14 cellular contexts compared by ENCODE assay signal in the genomic region with DNA sequence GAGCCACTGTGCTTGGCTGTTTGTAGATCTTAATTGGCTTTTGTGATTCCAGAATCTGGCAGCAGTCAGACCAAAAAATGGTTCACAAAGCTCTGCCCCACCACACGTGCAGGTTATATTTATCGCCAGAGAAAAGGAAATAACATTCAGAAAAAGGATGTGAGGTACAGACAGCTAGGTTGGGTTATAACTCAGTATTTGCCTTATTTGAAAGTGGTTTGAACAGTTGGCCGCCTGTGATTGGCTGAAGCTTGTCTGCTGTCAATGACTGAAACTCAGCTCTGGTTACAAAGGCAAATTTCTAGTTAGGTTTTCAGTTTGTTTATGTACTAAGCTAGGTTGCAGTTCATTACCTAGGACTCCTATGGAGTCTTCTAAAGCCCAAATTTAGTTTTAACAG. TPM values are rescaled to one million over a fixed set of nuclear protein-coding genes. Genes with fewer than 3 reads are reported as not detected.
DNase-seq lines count a peak whose midpoint lies in the region; ATAC-seq and TF ChIP-seq lines count a peak whose summit lies in the region.
"Had no signal": no experiment of that assay in that cellular context is flagged by ENCODE, and none has a peak within 500 bp of the region (broad histone marks: within the 10 kb centered on the region; RNA-seq: fewer than 3 reads in every experiment).

No MANE protein-coding gene starts in this region.

- ATAC-seq in GM19023 (IDR thresholded peaks at IDR 0.05; ENCODE audit: unreplicated experiment), result peak; percentile 45
- peak; percentile 69 for ATAC-seq in HG02973 (IDR thresholded peaks at IDR 0.05; ENCODE audit: unreplicated experiment)
- no peak for ATAC-seq in GM18498 (IDR thresholded peaks at IDR 0.05; ENCODE audit: unreplicated experiment)
- ATAC-seq: activated CD8-positive, alpha-beta memory T cell treated with anti-CD3 and anti-CD28 coated beads, Interleukin-2, amount 10 ng/mL, durations not matched to agents 7 days and 5 days had no signal

- no peaks in the 10 kb centered on the region for H3K36me3 Mint-ChIP-seq in HFFc6 (ENCODE audit: low read depth)

- peaks cover 4% of the 10 kb centered on the region for H3K27me3 Mint-ChIP-seq in HFFc6 (ENCODE audit: insufficient read depth)
- H3K27me3 Mint-ChIP-seq: activated CD8-positive, alpha-beta memory T cell treated with anti-CD3 and anti-CD28 coated beads, Interleukin-2, amount 10 ng/mL, durations not matched to agents 7 days and 5 days had no signal

- H3K4me2 ChIP-seq in DOHH2 (ENCODE audit: low read length) (peak overlapping the region; percentile 42), OCI-LY3 (ENCODE audit: low read length) (peak overlapping the region; percentile 14; the same call in 1 of the 2 replicates)

- H3F3A ChIP-seq in DOHH2 (ENCODE audit: control insufficient read depth, insufficient read depth), result no peaks in the 10 kb centered on the region

- H2AFZ ChIP-seq in OCI-LY3 (ENCODE audit: low read depth, low read length), result no peak overlapping the region

- TF ChIP-seq CTCF in DOHH2 (IDR thresholded peaks at IDR 0.05; ENCODE audit: low read depth, low read length, poor library complexity, severe bottlenecking) (no peak), OCI-LY3 (IDR thresholded peaks at IDR 0.05; ENCODE audit: low read depth, low read length) (no peak), HFFc6 (IDR thresholded peaks at IDR 0.05) (no peak)

- H3K27me3 ChIP-seq in DOHH2 (ENCODE audit: control insufficient read depth, low read length) (no peaks in the 10 kb centered on the region), OCI-LY3 (ENCODE audit: low read depth, low read length) (no peaks in the 10 kb centered on the region)
- H3K27me3 ChIP-seq: adrenal gland, esophagus squamous epithelium had no signal

- no peak for DNase-seq in HFFc6
- DNase-seq in kidney glomerular epithelial cell (lab: John Stamatoyannopoulos, UW), result no peak
- no peak for DNase-seq in NCI-H524 treated with DMSO at 0.1 percent for 48 hours (lab: John Stamatoyannopoulos, UW)
- DNase-seq: activated CD8-positive, alpha-beta memory T cell treated with anti-CD3 and anti-CD28 coated beads, Interleukin-2, amount 10 ng/mL, durations not matched to agents 7 days and 5 days; adrenal gland; esophagus squamous epithelium; NCI-H2227 treated with DMSO at 0.1 percent for 48 hours; stimulated activated CD4-positive, alpha-beta T cell treated with anti-CD3 and anti-CD28 coated beads, Interleukin-2, amount 100 ng/mL, for 24 hours; stimulated activated naive CD4-positive, alpha-beta T cell had no signal

- no peak overlapping the region for H3K9ac ChIP-seq in OCI-LY3 (ENCODE audit: low read length)

- H3K79me2 ChIP-seq in DOHH2 (ENCODE audit: control insufficient read depth, low read length) (no peaks in the 10 kb centered on the region), OCI-LY3 (ENCODE audit: low read length) (no peaks in the 10 kb centered on the region)

- peak overlapping the region; percentile 22; the same call in 1 of the 2 replicates for H3K4me3 ChIP-seq in DOHH2 (ENCODE audit: low read length)
- no peak overlapping the region for H3K4me3 ChIP-seq in OCI-LY3 (ENCODE audit: low read length)
- H3K4me3 ChIP-seq: adrenal gland, esophagus squamous epithelium had no signal

- no peaks in the 10 kb centered on the region for H3K9me3 ChIP-seq in DOHH2 (ENCODE audit: control insufficient read depth, insufficient read depth, low read length)
- no peaks in the 10 kb centered on the region for H3K9me3 ChIP-seq in OCI-LY3 (ENCODE audit: insufficient read depth, low read length)
- H3K9me3 ChIP-seq: adrenal gland, esophagus squamous epithelium had no signal

- H3K27ac ChIP-seq in DOHH2 (ENCODE audit: low read depth, low read length), result peak overlapping the region; percentile 34
- no peak overlapping the region for H3K27ac ChIP-seq in OCI-LY3 (ENCODE audit: low read length)
- H3K27ac ChIP-seq: adrenal gland, esophagus squamous epithelium had no signal

- H3K27ac Mint-ChIP-seq in HFFc6, result no peak overlapping the region
- H3K27ac Mint-ChIP-seq: activated CD8-positive, alpha-beta memory T cell treated with anti-CD3 and anti-CD28 coated beads, Interleukin-2, amount 10 ng/mL, durations not matched to agents 7 days and 5 days had no signal

- no peaks in the 10 kb centered on the region for H4K20me1 ChIP-seq in DOHH2 (ENCODE audit: control insufficient read depth, insufficient read depth, low read depth, low read length)
- no peaks in the 10 kb centered on the region for H4K20me1 ChIP-seq in OCI-LY3 (ENCODE audit: insufficient read depth, low read length)

- H3K36me3 ChIP-seq in DOHH2 (ENCODE audit: control insufficient read depth, low read length) (no peaks in the 10 kb centered on the region), OCI-LY3 (replicated peaks; ENCODE audit: low read depth, low read length) (no peaks in the 10 kb centered on the region)
- H3K36me3 ChIP-seq: adrenal gland, esophagus squamous epithelium had no signal

- H3K9me3 Mint-ChIP-seq in HFFc6, result no peaks in the 10 kb centered on the region

- H3K4me3 Mint-ChIP-seq in HFFc6, result no peak overlapping the region
- H3K4me3 Mint-ChIP-seq: activated CD8-positive, alpha-beta memory T cell treated with anti-CD3 and anti-CD28 coated beads, Interleukin-2, amount 10 ng/mL, durations not matched to agents 7 days and 5 days had no signal

- no peaks in the 10 kb centered on the region for H3K9me2 ChIP-seq in DOHH2 (replicated peaks; ENCODE audit: control insufficient read depth, low read length)

- H3K4me1 ChIP-seq in DOHH2 (ENCODE audit: control insufficient read depth, low read length) (peaks cover 13% of the 10 kb centered on the region), OCI-LY3 (ENCODE audit: low read length) (peaks cover 17% of the 10 kb centered on the region)
- H3K4me1 ChIP-seq: adrenal gland, esophagus squamous epithelium had no signal

- no peaks in the 10 kb centered on the region for H3K4me1 Mint-ChIP-seq in HFFc6 (ENCODE audit: low read depth)

RNA-seq across cellular contexts. Expression of a gene that starts 9.6 kb away (rescaled TPM):
- 1 to 10 TPM; 1.4 to 3.7 (median 2.3) TPM for total RNA-seq in HFFc6 (2021; fragmentation: NEBNext Ultra II Directional; extraction: Animal tissue kit (Norgen Biotek cat#: 25700))

RNA-seq across cellular contexts. Expression of a gene that starts 15.8 kb away (rescaled TPM):
- 1 to 10 TPM in 2 of 6 experiments, under 1 TPM in 4; 0.73 to 1.4 (median 0.86) TPM for total RNA-seq in HFFc6 (2021; fragmentation: NEBNext Ultra II Directional; extraction: Animal tissue kit (Norgen Biotek cat#: 25700))
- total RNA-seq: activated CD8-positive, alpha-beta memory T cell treated with anti-CD3 and anti-CD28 coated beads, Interleukin-2, amount 10 ng/mL, durations not matched to agents 7 days and 5 days had no signal
